8 cellular contexts compared by ENCODE assay signal in the genomic region with DNA sequence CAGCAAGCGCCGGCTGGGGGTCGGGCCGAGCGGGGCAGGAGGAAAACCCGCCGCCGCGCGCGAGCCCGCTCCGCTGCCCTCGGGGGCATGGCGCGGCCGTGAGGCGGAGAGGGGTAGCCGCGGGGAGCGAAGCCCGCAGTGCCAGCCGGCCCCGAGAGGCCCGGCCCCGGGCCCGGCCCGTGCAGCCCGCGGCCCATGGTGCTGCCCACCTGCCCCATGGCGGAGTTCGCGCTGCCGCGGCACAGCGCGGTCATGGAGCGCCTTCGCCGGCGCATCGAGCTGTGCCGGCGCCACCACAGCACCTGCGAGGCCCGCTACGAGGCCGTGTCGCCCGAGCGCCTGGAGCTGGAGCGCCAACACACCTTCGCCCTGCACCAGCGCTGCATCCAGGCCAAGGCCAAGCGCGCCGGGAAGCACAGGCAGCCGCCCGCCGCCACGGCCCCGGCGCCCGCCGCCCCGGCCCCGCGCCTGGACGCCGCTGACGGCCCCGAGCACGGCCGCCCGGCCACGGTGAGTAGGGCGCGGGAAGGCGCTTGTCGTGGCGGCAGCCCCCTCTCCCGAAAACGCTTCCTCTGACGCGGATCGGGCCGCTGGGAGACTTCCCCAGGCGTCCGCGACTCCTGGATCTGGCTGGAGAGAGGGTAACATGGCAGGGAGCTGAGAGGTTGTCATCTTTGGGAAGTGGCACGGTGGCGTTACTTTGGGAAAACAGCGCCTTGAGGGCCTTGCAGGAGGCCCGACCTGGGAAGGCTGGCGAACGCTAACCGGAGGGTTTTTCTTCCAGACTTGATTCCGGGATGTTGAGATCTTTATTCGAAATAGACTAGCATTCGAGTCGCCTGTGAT. TPM values are rescaled to one million over a fixed set of nuclear protein-coding genes. Genes with fewer than 3 reads are reported as not detected.
A peak's percentile ranks its signal among the peaks of the same experiment; 100 is the strongest.
DNase-seq lines count a peak whose midpoint lies in the region; ATAC-seq, FAIRE-seq and TF ChIP-seq lines count a peak whose summit lies in the region.

No MANE protein-coding gene starts in this region.

- no peak for TF ChIP-seq POLR2A in GM12891 (IDR thresholded peaks at IDR 0.05; ENCODE audit: low read depth, low read length)

- peaks cover 48% of the 10 kb centered on the region for H3K36me3 Mint-ChIP-seq in activated naive CD4-positive, alpha-beta T cell treated with anti-CD3 and anti-CD28 coated beads, Interleukin-2, amount 10 ng/mL, durations not matched to agents 7 days and 5 days
- H3K36me3 Mint-ChIP-seq in glutamatergic neuron (ENCODE audit: unreplicated experiment): no peaks in the 10 kb centered on the region
- H3K36me3 Mint-ChIP-seq in osteocyte (ENCODE audit: unreplicated experiment): peaks cover 23% of the 10 kb centered on the region

- peak; percentile 37 for DNase-seq in 8988T
- DNase-seq in GM12891 (ENCODE audit: insufficient read length, low spot score): peak; percentile 41
- DNase-seq in NCI-H748 (lab: John Stamatoyannopoulos, UW; ENCODE audit: unreplicated experiment): peak; percentile 68
- DNase-seq in activated naive CD4-positive, alpha-beta T cell treated with anti-CD3 and anti-CD28 coated beads, Interleukin-2, amount 10 ng/mL, durations not matched to agents 7 days and 5 days: peak; percentile 62
- peak; percentile 54 for DNase-seq in glutamatergic neuron
- peak; percentile 86 for DNase-seq in osteocyte (ENCODE audit: extremely low spot score, unreplicated experiment)
- no peak for DNase-seq in NCI-H1694 (lab: John Stamatoyannopoulos, UW)

- CTCF ChIA-PET in activated naive CD4-positive, alpha-beta T cell treated with anti-CD3 and anti-CD28 coated beads, Interleukin-2, amount 10 ng/mL, durations not matched to agents 7 days and 5 days (lab: Charles Lee): interaction anchor here (0.9 to 1.3 kb wide), 2 partner anchors 30 to 104 kb away, joined by 3 to 6 read pairs; no protein-coding TSS in a partner anchor

- FAIRE-seq in GM12891 (lab: Jason Lieb, UNC): no peak

- peaks cover 42% of the 10 kb centered on the region for H3K4me1 Mint-ChIP-seq in activated naive CD4-positive, alpha-beta T cell treated with anti-CD3 and anti-CD28 coated beads, Interleukin-2, amount 10 ng/mL, durations not matched to agents 7 days and 5 days
- H3K4me1 Mint-ChIP-seq in glutamatergic neuron (ENCODE audit: low read depth, unreplicated experiment) (peaks cover 5% of the 10 kb centered on the region), osteocyte (ENCODE audit: unreplicated experiment) (peaks cover 40% of the 10 kb centered on the region)

- H3K9me3 Mint-ChIP-seq in activated naive CD4-positive, alpha-beta T cell treated with anti-CD3 and anti-CD28 coated beads, Interleukin-2, amount 10 ng/mL, durations not matched to agents 7 days and 5 days: no peaks in the 10 kb centered on the region
- H3K9me3 Mint-ChIP-seq in glutamatergic neuron (ENCODE audit: unreplicated experiment) (peaks cover 3% of the 10 kb centered on the region), osteocyte (ENCODE audit: unreplicated experiment) (no peaks in the 10 kb centered on the region)

- peak overlapping the region; percentile 97 for H3K4me3 Mint-ChIP-seq in activated naive CD4-positive, alpha-beta T cell treated with anti-CD3 and anti-CD28 coated beads, Interleukin-2, amount 10 ng/mL, durations not matched to agents 7 days and 5 days
- H3K4me3 Mint-ChIP-seq in glutamatergic neuron (ENCODE audit: unreplicated experiment) (peak overlapping the region; percentile 89), osteocyte (ENCODE audit: unreplicated experiment) (peak overlapping the region; percentile 94)

- no peaks in the 10 kb centered on the region for H3K27me3 Mint-ChIP-seq in activated naive CD4-positive, alpha-beta T cell treated with anti-CD3 and anti-CD28 coated beads, Interleukin-2, amount 10 ng/mL, durations not matched to agents 7 days and 5 days
- H3K27me3 Mint-ChIP-seq in glutamatergic neuron (ENCODE audit: unreplicated experiment) (peaks cover 3% of the 10 kb centered on the region), osteocyte (ENCODE audit: unreplicated experiment) (no peaks in the 10 kb centered on the region)

- ATAC-seq in HG02852 (IDR thresholded peaks at IDR 0.05; ENCODE audit: unreplicated experiment): peak; percentile 24

- peak overlapping the region; percentile 94 for H3K27ac Mint-ChIP-seq in activated naive CD4-positive, alpha-beta T cell treated with anti-CD3 and anti-CD28 coated beads, Interleukin-2, amount 10 ng/mL, durations not matched to agents 7 days and 5 days
- H3K27ac Mint-ChIP-seq in glutamatergic neuron (ENCODE audit: unreplicated experiment): peak overlapping the region; percentile 94
- peak overlapping the region; percentile 90 for H3K27ac Mint-ChIP-seq in osteocyte (ENCODE audit: unreplicated experiment)

- TF ChIP-seq CTCF in glutamatergic neuron (IDR thresholded peaks at IDR 0.05; ENCODE audit: partially characterized antibody, unreplicated experiment) (no peak), osteocyte (IDR thresholded peaks at IDR 0.05) (no peak)

TF ChIP-seq in GM12891, 5 proteins besides CTCF, POLR2A, EP300 and RAD21:
- TF ChIP-seq POLR2AphosphoS5 (IDR thresholded peaks at IDR 0.05; ENCODE audit: low read depth, low read length) (no peak), PAX5 (IDR thresholded peaks at IDR 0.05; ENCODE audit: insufficient read depth, low read length, severe bottlenecking) (no peak), SPI1 (IDR thresholded peaks at IDR 0.05; ENCODE audit: low read depth, low read length) (no peak), POU2F2 (IDR thresholded peaks at IDR 0.05; ENCODE audit: low read depth, low read length) (no peak), TAF1 (IDR thresholded peaks at IDR 0.05; ENCODE audit: low read depth, low read length) (no peak)

RNA-seq across cellular contexts. Expression of a gene that starts 0.5 kb away (rescaled TPM):
- 7.9 TPM for polyA plus RNA-seq in GM12891 (2012; ENCODE audit: low read depth, missing spikeins)
- 30.0 TPM for total RNA-seq in glutamatergic neuron (ENCODE audit: unreplicated experiment)
- total RNA-seq in osteocyte: 33.1 and 34.1 TPM in 2 replicates

RNA-seq across cellular contexts. Expression of a gene that starts 34.4 kb away (rescaled TPM):
- polyA plus RNA-seq in GM12891 (2012; ENCODE audit: low read depth, missing spikeins): 191 TPM
- total RNA-seq in glutamatergic neuron (ENCODE audit: unreplicated experiment): 363 TPM
- 809 and 868 TPM in 2 replicates for total RNA-seq in osteocyte

RNA-seq across cellular contexts. Expression of a gene that starts 52.3 kb away (rescaled TPM):
- polyA plus RNA-seq in GM12891 (2012; ENCODE audit: low read depth, missing spikeins): 0.46 TPM
- not detected for total RNA-seq in glutamatergic neuron (ENCODE audit: unreplicated experiment)
- total RNA-seq in osteocyte: not detected in 2 replicates
